Comparison of ENCODE assay signal across 8 cellular contexts in the genomic region with DNA sequence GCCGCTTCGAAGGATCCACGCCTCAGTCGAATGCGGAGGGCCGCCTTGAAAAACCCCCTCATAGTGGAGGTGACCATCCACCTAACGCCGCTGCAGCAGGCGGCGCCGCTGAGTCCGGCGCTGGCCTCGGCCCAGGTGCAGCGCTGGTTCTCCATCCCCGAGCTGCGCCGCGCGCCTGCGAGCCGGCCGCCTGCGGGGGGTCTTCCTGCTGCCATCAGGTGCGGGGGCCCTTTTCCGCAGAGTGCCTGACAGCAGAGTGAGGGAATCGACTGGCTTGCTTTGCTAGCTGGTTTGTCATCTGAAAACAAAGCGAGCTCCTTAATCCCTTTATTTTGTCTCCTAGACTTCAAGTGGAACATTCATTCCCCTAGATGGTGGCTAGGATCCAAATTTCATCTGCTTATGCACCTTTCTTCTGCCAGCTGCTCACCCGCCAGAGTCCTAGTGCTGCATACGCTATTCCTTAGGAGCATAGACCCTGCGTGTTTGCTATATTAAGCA.
DNase-seq lines count a peak whose midpoint lies in the region; ATAC-seq and TF ChIP-seq lines count a peak whose summit lies in the region.

No MANE protein-coding gene starts in this region.

- no peaks in the 10 kb centered on the region for H3K36me3 Mint-ChIP-seq in nephron (ENCODE audit: low read depth)

- ATAC-seq in GM21723 (IDR thresholded peaks at IDR 0.05; ENCODE audit: unreplicated experiment): peak; percentile 23
- ATAC-seq in GM21717 (IDR thresholded peaks at IDR 0.05; ENCODE audit: unreplicated experiment): no peak

- peaks cover 22% of the 10 kb centered on the region for H3K27me3 Mint-ChIP-seq in nephron (ENCODE audit: low read depth)

- DNase-seq in 8988T: peak; percentile 33
- peak; percentile 11 for DNase-seq in RPMI8226
- peak; percentile 16 for DNase-seq in fibroblast of mammary gland (ENCODE audit: low read depth)
- DNase-seq in activated CD4-positive, CD25-positive, alpha-beta regulatory T cell treated with anti-CD3 and anti-CD28 coated beads, Interleukin-2, amount 50 U/mL, for 72 hours: no peak
- no peak for DNase-seq in hepatic stellate cell (ENCODE audit: low spot score)

- no peak overlapping the region for H3K27ac Mint-ChIP-seq in nephron

- H3K4me3 ChIP-seq in fibroblast of mammary gland (ENCODE audit: control insufficient read depth, low read depth, low read length): peak overlapping the region; percentile 52

- no peaks in the 10 kb centered on the region for H3K9me3 Mint-ChIP-seq in nephron

- peaks cover 5% of the 10 kb centered on the region for H3K4me1 Mint-ChIP-seq in nephron

- peak overlapping the region; percentile 70 to 81 (median 79) for H3K4me3 Mint-ChIP-seq in nephron

- peak; percentile 26 for TF ChIP-seq CTCF in fibroblast of mammary gland (conservative IDR thresholded peaks at IDR 0.05; ENCODE audit: control insufficient read depth, insufficient read depth, low read depth, low read length)
- TF ChIP-seq CTCF in nephron (IDR thresholded peaks at IDR 0.05; ENCODE audit: unreplicated experiment in 3 of 3): peak in 1 of 3 experiments; percentile 18

Comparison
In these comparisons a context has a peak if more than half of its experiments do, and no peak if none do; other contexts are left out.
1. DNase-seq: peak in 8988T (single experiment), RPMI8226 (single experiment) and fibroblast of mammary gland (single experiment); none in activated CD4-positive, CD25-positive, alpha-beta regulatory T cell treated with anti-CD3 and anti-CD28 coated beads, Interleukin-2, amount 50 U/mL, for 72 hours (single experiment) and hepatic stellate cell (single experiment).